Comparison of ENCODE assay signal across 8 cellular contexts in genomic region chr11:46119053-46119351, GRCh38. TPM values are rescaled to one million over a fixed set of nuclear protein-coding genes. Genes with fewer than 3 reads are reported as not detected.
DNase-seq lines count a peak whose midpoint lies in the region; ATAC-seq, FAIRE-seq and TF ChIP-seq lines count a peak whose summit lies in the region.

No MANE protein-coding gene starts in this region.

- H3K27ac ChIP-seq in kidney (ENCODE audit: low read depth in 2 of 2, low read length in 2 of 2) (peak overlapping the region; percentile 80 to 87), suprapubic skin (peak overlapping the region; percentile 96)

- H3K36me3 ChIP-seq in kidney (ENCODE audit: control insufficient read depth in 1 of 2, insufficient read depth in 2 of 2, low read length in 2 of 2) (no peaks in the 10 kb centered on the region), suprapubic skin (no peaks in the 10 kb centered on the region)

- H3K36me3 Mint-ChIP-seq in activated CD4-positive, alpha-beta T cell treated with anti-CD3 and anti-CD28 coated beads for 36 hours (ENCODE audit: low read depth): peaks cover 4% of the 10 kb centered on the region
- peaks cover 1% of the 10 kb centered on the region for H3K36me3 Mint-ChIP-seq in activated naive CD8-positive, alpha-beta T cell treated with anti-CD3 and anti-CD28 coated beads for 36 hours

- peaks cover 4 to 5% of the 10 kb centered on the region in 2 donors for H3K4me1 ChIP-seq in kidney (ENCODE audit: control insufficient read depth in 1 of 2, insufficient read depth in 1 of 2, low read depth in 1 of 2, low read length in 2 of 2)
- peaks cover 49% of the 10 kb centered on the region for H3K4me1 ChIP-seq in suprapubic skin

- TF ChIP-seq EP300 in suprapubic skin (IDR thresholded peaks at IDR 0.05): no peak

- H3K9me3 Mint-ChIP-seq in activated CD4-positive, alpha-beta T cell treated with anti-CD3 and anti-CD28 coated beads for 36 hours (ENCODE audit: low read depth): no peaks in the 10 kb centered on the region
- H3K9me3 Mint-ChIP-seq in activated naive CD8-positive, alpha-beta T cell treated with anti-CD3 and anti-CD28 coated beads for 36 hours: no peaks in the 10 kb centered on the region

- DNase-seq in activated CD4-positive, alpha-beta T cell treated with anti-CD3 and anti-CD28 coated beads for 36 hours: no peak
- no peak for DNase-seq in activated CD4-positive, alpha-beta T cell treated with anti-CD3 and anti-CD28 coated beads for 1 hour
- DNase-seq in activated naive CD8-positive, alpha-beta T cell treated with anti-CD3 and anti-CD28 coated beads for 36 hours: no peak
- no peak for DNase-seq in kidney
- DNase-seq in suprapubic skin (ENCODE audit: low spot score in 2 of 2): no peak
- DNase-seq in stimulated activated naive CD4-positive, alpha-beta T cell treated with Interleukin-2 at 50 U/mL for 16 hours (lab: John Stamatoyannopoulos, UW): no peak
- DNase-seq in activated CD4-positive, CD25-positive, alpha-beta regulatory T cell (lab: John Stamatoyannopoulos, UW): no peak

- TF ChIP-seq CTCF in kidney (IDR thresholded peaks at IDR 0.05; ENCODE audit: borderline replicate concordance, extremely low read depth, insufficient read depth): no peak
- TF ChIP-seq CTCF in suprapubic skin (IDR thresholded peaks at IDR 0.05): no peak

- intact Hi-C loops in activated CD4-positive, alpha-beta T cell treated with anti-CD3 and anti-CD28 coated beads for 36 hours (cut with DNase I, micrococcal nuclease): loop anchor here (2.0 to 10.0 kb wide), 4 partner anchors 154 to 1552 kb away; partner anchors contain the start of genes CD82 (in 1 of the 2), PEX16 (in 1 of the 2) and PSMC3 (in 1 of the 2)
- intact Hi-C loops in kidney (cut with DNase I): no loop called here

- POLR2A ChIA-PET in activated CD4-positive, alpha-beta T cell treated with anti-CD3 and anti-CD28 coated beads for 36 hours (lab: Charles Lee): interaction anchor here (0.6 to 0.8 kb wide), 2 partner anchors 17 to 66 kb away, joined by 3 to 16 read pairs; no protein-coding TSS in a partner anchor

- no peak for TF ChIP-seq POLR2A in suprapubic skin (IDR thresholded peaks at IDR 0.05)

- peaks cover 56% of the 10 kb centered on the region for H3K4me1 Mint-ChIP-seq in activated CD4-positive, alpha-beta T cell treated with anti-CD3 and anti-CD28 coated beads for 36 hours
- peaks cover 53% of the 10 kb centered on the region for H3K4me1 Mint-ChIP-seq in activated naive CD8-positive, alpha-beta T cell treated with anti-CD3 and anti-CD28 coated beads for 36 hours

- CTCF ChIA-PET in activated CD4-positive, alpha-beta T cell treated with anti-CD3 and anti-CD28 coated beads for 36 hours (lab: Charles Lee): interaction anchor here (0.7 to 2.2 kb wide), 4 partner anchors 11 to 234 kb away, joined by 3 to 5 read pairs (median 4); no protein-coding TSS in a partner anchor

- H3K9ac ChIP-seq in kidney (ENCODE audit: low read length in 2 of 2): peak overlapping the region; percentile 52 to 86

- peak overlapping the region; percentile 64 to 93 for H3K4me3 ChIP-seq in kidney (ENCODE audit: low read length in 2 of 2)
- peak overlapping the region; percentile 95 for H3K4me3 ChIP-seq in suprapubic skin

- H3K9me3 ChIP-seq in kidney (ENCODE audit: control insufficient read depth in 1 of 2, low read length in 2 of 2): no peaks in the 10 kb centered on the region
- H3K9me3 ChIP-seq in suprapubic skin: no peaks in the 10 kb centered on the region

- peak overlapping the region; percentile 98 for H3K27ac Mint-ChIP-seq in activated CD4-positive, alpha-beta T cell treated with anti-CD3 and anti-CD28 coated beads for 36 hours
- H3K27ac Mint-ChIP-seq in activated naive CD8-positive, alpha-beta T cell treated with anti-CD3 and anti-CD28 coated beads for 36 hours: peak overlapping the region; percentile 97

- H3K27me3 Mint-ChIP-seq in activated CD4-positive, alpha-beta T cell treated with anti-CD3 and anti-CD28 coated beads for 36 hours: no peaks in the 10 kb centered on the region
- no peaks in the 10 kb centered on the region for H3K27me3 Mint-ChIP-seq in activated naive CD8-positive, alpha-beta T cell treated with anti-CD3 and anti-CD28 coated beads for 36 hours

- H3K4me3 Mint-ChIP-seq in activated CD4-positive, alpha-beta T cell treated with anti-CD3 and anti-CD28 coated beads for 36 hours: peak overlapping the region; percentile 81
- H3K4me3 Mint-ChIP-seq in activated naive CD8-positive, alpha-beta T cell treated with anti-CD3 and anti-CD28 coated beads for 36 hours: peak overlapping the region; percentile 95

- H3K27me3 ChIP-seq in suprapubic skin: no peaks in the 10 kb centered on the region

- no peak for ATAC-seq in activated CD4-positive, alpha-beta T cell treated with anti-CD3 and anti-CD28 coated beads for 36 hours
- no peak for ATAC-seq in HG02610 (IDR thresholded peaks at IDR 0.05; ENCODE audit: unreplicated experiment)

- FAIRE-seq in kidney (lab: Jason Lieb, UNC): no peak

- WGBS in suprapubic skin: 2% methylated on average over 3 of the region's 3 CpGs

RNA-seq across cellular contexts. Expression of gene PHF21A, which starts 2.3 kb away (rescaled TPM):
- 10 to 100 TPM; 42.6 to 61.8 TPM for total RNA-seq in activated CD4-positive, alpha-beta T cell treated with anti-CD3 and anti-CD28 coated beads for 36 hours
- total RNA-seq in activated naive CD8-positive, alpha-beta T cell treated with anti-CD3 and anti-CD28 coated beads for 36 hours: 10 to 100 TPM; 24.8 to 29.7 TPM
- 48.2 TPM for total RNA-seq in kidney
- 9.6 TPM for polyA plus RNA-seq in kidney (ENCODE audit: insufficient read depth, low read depth, low replicate concordance)
- total RNA-seq in suprapubic skin: 10 to 100 TPM; 15.1 to 89.2 (median 26.6) TPM
